ENCODE assay signal across 17 cellular contexts in the genomic region with DNA sequence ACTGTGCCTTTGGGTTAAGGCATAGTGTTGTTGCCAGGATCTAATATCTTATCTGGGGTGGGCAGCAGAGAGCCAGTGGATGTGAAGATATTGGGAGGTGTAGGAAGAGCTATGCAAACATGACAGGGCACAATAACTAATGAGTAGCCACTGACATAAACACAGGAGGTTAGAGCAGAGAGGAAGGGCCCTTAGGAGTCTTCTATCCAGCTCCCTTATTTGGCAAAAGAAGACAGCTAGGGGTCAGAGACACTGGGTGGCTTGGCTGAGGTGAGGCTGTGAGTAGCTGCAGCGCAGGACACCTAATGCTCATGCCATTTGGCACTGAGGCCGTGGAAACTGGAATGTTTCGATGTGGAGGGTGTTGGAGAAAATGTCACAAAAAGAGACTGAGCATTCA.
A peak's percentile ranks its signal among the peaks of the same experiment; 100 is the strongest.
DNase-seq lines count a peak whose midpoint lies in the region; ATAC-seq, FAIRE-seq and TF ChIP-seq lines count a peak whose summit lies in the region.
"Had no signal": no experiment of that assay in that cellular context is flagged by ENCODE, and none has a peak within 500 bp of the region (broad histone marks: within the 10 kb centered on the region; RNA-seq: fewer than 3 reads in every experiment).

No MANE protein-coding gene starts in this region.

- ATAC-seq in HepG2 = no peak
- no peak for ATAC-seq in right lobe of liver
- no peak for ATAC-seq in GM18858 (IDR thresholded peaks at IDR 0.05; ENCODE audit: unreplicated experiment)
- ATAC-seq: GM12878 had no signal

- DNase-seq in HepG2 (ENCODE audit: low spot score) (no peak), right lobe of liver (no peak), erythroblast (lab: John Stamatoyannopoulos, UW) (peak; percentile 31 to 72), DMS79 (lab: John Stamatoyannopoulos, UW) (no peak), LoVo (ENCODE audit: low spot score) (no peak)
- DNase-seq: 8988T; Calu3; CD4-positive, alpha-beta memory T cell; DND-41; EL had no signal

- TF ChIP-seq EP300 in HepG2 (IDR thresholded peaks at IDR 0.05; ENCODE audit: low read depth in 2 of 2, low read length in 2 of 2) = no peak
- no peak for TF ChIP-seq EP300 in HepG2 (CRISPR knock-in tag; IDR thresholded peaks at IDR 0.05; ENCODE audit: borderline replicate concordance)

- peak overlapping the region; percentile 27 for H3K27ac ChIP-seq in HepG2 (ENCODE audit: extremely low read length, insufficient read depth, low read length)
- H3K27ac ChIP-seq in right lobe of liver = no peak overlapping the region
- H3K27ac ChIP-seq: BLaER1 had no signal

- no peak for FAIRE-seq in HepG2 (lab: Jason Lieb, UNC)
- FAIRE-seq: GM12878, GM19239 had no signal

- H3K27me3 Mint-ChIP-seq in nephron (ENCODE audit: low read depth) = no peaks in the 10 kb centered on the region
- H3K27me3 Mint-ChIP-seq: CD4-positive, alpha-beta memory T cell had no signal

- in situ Hi-C loops in HepG2 (cut with HindIII; ENCODE audit: extremely low pct_ligation_motif_present, low pct_unique_long_range_greater_than_20kb) = no loop called here

- peaks cover 38% of the 10 kb centered on the region for H3K4me1 ChIP-seq in HepG2 (ENCODE audit: insufficient read depth, low read length)
- H3K4me1 ChIP-seq in right lobe of liver = no peaks in the 10 kb centered on the region
- H3K4me1 ChIP-seq: BLaER1 had no signal

- no peak overlapping the region for H3K9ac ChIP-seq in HepG2 (ENCODE audit: insufficient read depth, low read depth, low read length)
- H3K9ac ChIP-seq: BLaER1 had no signal

- no peaks in the 10 kb centered on the region for H3K27me3 ChIP-seq in HepG2 (ENCODE audit: control insufficient read depth in 1 of 2, insufficient read depth in 2 of 2, low read length in 2 of 2)
- no peaks in the 10 kb centered on the region for H3K27me3 ChIP-seq in right lobe of liver
- H3K27me3 ChIP-seq: BLaER1 had no signal

- no peaks in the 10 kb centered on the region for H3K9me3 ChIP-seq in HepG2 (ENCODE audit: low read length)
- H3K9me3 ChIP-seq in right lobe of liver = no peaks in the 10 kb centered on the region
- H3K9me3 ChIP-seq: HAP-1 had no signal

- H4K20me1 ChIP-seq in HepG2 (ENCODE audit: insufficient read depth, low read length) = no peaks in the 10 kb centered on the region
- H4K20me1 ChIP-seq: BLaER1 had no signal

- TF ChIP-seq POLR2A in HepG2 (IDR thresholded peaks at IDR 0.05; ENCODE audit: insufficient read depth in 1 of 2, low read depth in 2 of 2, low read length in 2 of 2) (no peak), right lobe of liver (IDR thresholded peaks at IDR 0.05) (no peak), erythroblast (IDR thresholded peaks at IDR 0.05; ENCODE audit: low read length) (no peak)

- H3K27ac Mint-ChIP-seq in nephron = peak overlapping the region; percentile 1 to 57 (median 41)

- TF ChIP-seq CTCF in HepG2 (CRISPR knock-in tag; IDR thresholded peaks at IDR 0.05) (no peak), right lobe of liver (IDR thresholded peaks at IDR 0.05) (no peak), nephron (IDR thresholded peaks at IDR 0.05; ENCODE audit: unreplicated experiment in 3 of 3) (no peak)

- POLR2A ChIA-PET in HepG2 (lab: Yijun Ruan, JAX) = no interaction called here

- H3K4me3 ChIP-seq in HepG2 (replicated peaks in 1 of 3; ENCODE audit: insufficient read depth in 1 of 3, low read depth in 2 of 3, low read length in 3 of 3) (no peak overlapping the region), right lobe of liver (no peak overlapping the region)
- H3K4me3 ChIP-seq: BLaER1, GM12878, HAP-1 had no signal

- peaks cover 38% of the 10 kb centered on the region for H3K4me1 Mint-ChIP-seq in nephron
- H3K4me1 Mint-ChIP-seq: CD14-positive monocyte; CD4-positive, alpha-beta memory T cell had no signal

- peak overlapping the region; percentile 4; the same call in 1 of the 2 replicates for H3K4me2 ChIP-seq in HepG2 (ENCODE audit: low read depth, low read length)
- H3K4me2 ChIP-seq: BLaER1 had no signal

- CTCF ChIA-PET in HepG2 (lab: Yijun Ruan, JAX; ENCODE audit: low intra/inter-chr PET ratio, low total read pairs) = no interaction called here

- no peak for TF ChIP-seq RAD21 in HepG2 (CRISPR knock-in tag; IDR thresholded peaks at IDR 0.05)

- peaks cover 17% of the 10 kb centered on the region for H3K36me3 Mint-ChIP-seq in nephron (ENCODE audit: low read depth)

- H3K9me3 Mint-ChIP-seq in nephron = peaks cover 13% of the 10 kb centered on the region
- H3K9me3 Mint-ChIP-seq: CD14-positive monocyte; CD4-positive, alpha-beta memory T cell had no signal

- H3K4me3 Mint-ChIP-seq in nephron = no peak overlapping the region
- H3K4me3 Mint-ChIP-seq: CD14-positive monocyte; CD4-positive, alpha-beta memory T cell had no signal

- H2AFZ ChIP-seq in HepG2 (ENCODE audit: low read length) = no peak overlapping the region

- no peaks in the 10 kb centered on the region for H3K79me2 ChIP-seq in HepG2 (ENCODE audit: insufficient read depth, low read length)

- 100% methylated on average over 3 of the region's 3 CpGs for WGBS in HepG2 (ENCODE audit: low lambda C conversion rate)
- 97% methylated on average over 3 of the region's 3 CpGs for WGBS in right lobe of liver (ENCODE audit: insufficient coverage, low coverage, low lambda C conversion rate, missing lambda C conversion rate)

- intact Hi-C loops in HepG2 (cut with micrococcal nuclease; ENCODE audit: unreplicated experiment) (no loop called here), right lobe of liver (cut with DNase I) (no loop called here)

- no TSS peak for BruUV-seq in HepG2 (replicated peaks; lab: Mats Ljungman, UMichigan)

- H3K36me3 ChIP-seq in HepG2 (replicated peaks in 1 of 2; ENCODE audit: control insufficient read depth in 1 of 2, insufficient read depth in 2 of 2, low read length in 2 of 2) = no peaks in the 10 kb centered on the region
- no peaks in the 10 kb centered on the region for H3K36me3 ChIP-seq in right lobe of liver
- H3K36me3 ChIP-seq: HAP-1 had no signal

TF ChIP-seq in HepG2, 621 proteins besides CTCF, POLR2A, EP300 and RAD21 (continues in another document):
- TF ChIP-seq CREM (IDR thresholded peaks at IDR 0.05) = no peak
- no peak for TF ChIP-seq CREM (CRISPR knock-in tag; IDR thresholded peaks at IDR 0.05)
- TF ChIP-seq ZNF563 (CRISPR knock-in tag; IDR thresholded peaks at IDR 0.05) = no peak
- TF ChIP-seq, protein P1, sequence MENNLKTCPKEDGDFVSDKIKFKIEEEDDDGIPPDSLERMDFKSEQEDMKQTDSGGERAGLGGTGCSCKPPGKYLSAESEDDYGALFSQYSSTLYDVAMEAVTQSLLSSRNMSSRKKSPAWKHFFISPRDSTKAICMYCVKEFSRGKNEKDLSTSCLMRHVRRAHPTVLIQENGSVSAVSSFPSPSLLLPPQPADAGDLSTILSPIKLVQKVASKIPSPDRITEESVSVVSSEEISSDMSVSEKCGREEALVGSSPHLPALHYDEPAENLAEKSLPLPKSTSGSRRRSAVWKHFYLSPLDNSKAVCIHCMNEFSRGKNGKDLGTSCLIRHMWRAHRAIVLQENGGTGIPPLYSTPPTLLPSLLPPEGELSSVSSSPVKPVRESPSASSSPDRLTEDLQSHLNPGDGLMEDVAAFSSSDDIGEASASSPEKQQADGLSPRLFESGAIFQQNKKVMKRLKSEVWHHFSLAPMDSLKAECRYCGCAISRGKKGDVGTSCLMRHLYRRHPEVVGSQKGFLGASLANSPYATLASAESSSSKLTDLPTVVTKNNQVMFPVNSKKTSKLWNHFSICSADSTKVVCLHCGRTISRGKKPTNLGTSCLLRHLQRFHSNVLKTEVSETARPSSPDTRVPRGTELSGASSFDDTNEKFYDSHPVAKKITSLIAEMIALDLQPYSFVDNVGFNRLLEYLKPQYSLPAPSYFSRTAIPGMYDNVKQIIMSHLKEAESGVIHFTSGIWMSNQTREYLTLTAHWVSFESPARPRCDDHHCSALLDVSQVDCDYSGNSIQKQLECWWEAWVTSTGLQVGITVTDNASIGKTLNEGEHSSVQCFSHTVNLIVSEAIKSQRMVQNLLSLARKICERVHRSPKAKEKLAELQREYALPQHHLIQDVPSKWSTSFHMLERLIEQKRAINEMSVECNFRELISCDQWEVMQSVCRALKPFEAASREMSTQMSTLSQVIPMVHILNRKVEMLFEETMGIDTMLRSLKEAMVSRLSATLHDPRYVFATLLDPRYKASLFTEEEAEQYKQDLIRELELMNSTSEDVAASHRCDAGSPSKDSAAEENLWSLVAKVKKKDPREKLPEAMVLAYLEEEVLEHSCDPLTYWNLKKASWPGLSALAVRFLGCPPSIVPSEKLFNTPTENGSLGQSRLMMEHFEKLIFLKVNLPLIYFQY (CRISPR knock-in tag; IDR thresholded peaks at IDR 0.05; ENCODE audit: borderline replicate concordance) = no peak
- TF ChIP-seq YEATS2 (CRISPR knock-in tag; IDR thresholded peaks at IDR 0.05; ENCODE audit: borderline replicate concordance) = no peak
- peak; percentile 19 for TF ChIP-seq ZNF18 (CRISPR knock-in tag; IDR thresholded peaks at IDR 0.05; ENCODE audit: insufficient replicate concordance)
- no peak for TF ChIP-seq ZBTB26 (CRISPR knock-in tag; IDR thresholded peaks at IDR 0.05; ENCODE audit: borderline replicate concordance)
- no peak for TF ChIP-seq SMC3 (IDR thresholded peaks at IDR 0.05; ENCODE audit: low read length)

Comparison
In these comparisons a context has a peak if more than half of its experiments do, and no peak if none do; other contexts are left out.
1. DNase-seq: peak in erythroblast (2 of 2); none in HepG2 (single experiment), right lobe of liver (0 of 3), DMS79 (single experiment) and LoVo (single experiment).